Comparison of ENCODE assay signal across 12 cellular contexts in the genomic region with DNA sequence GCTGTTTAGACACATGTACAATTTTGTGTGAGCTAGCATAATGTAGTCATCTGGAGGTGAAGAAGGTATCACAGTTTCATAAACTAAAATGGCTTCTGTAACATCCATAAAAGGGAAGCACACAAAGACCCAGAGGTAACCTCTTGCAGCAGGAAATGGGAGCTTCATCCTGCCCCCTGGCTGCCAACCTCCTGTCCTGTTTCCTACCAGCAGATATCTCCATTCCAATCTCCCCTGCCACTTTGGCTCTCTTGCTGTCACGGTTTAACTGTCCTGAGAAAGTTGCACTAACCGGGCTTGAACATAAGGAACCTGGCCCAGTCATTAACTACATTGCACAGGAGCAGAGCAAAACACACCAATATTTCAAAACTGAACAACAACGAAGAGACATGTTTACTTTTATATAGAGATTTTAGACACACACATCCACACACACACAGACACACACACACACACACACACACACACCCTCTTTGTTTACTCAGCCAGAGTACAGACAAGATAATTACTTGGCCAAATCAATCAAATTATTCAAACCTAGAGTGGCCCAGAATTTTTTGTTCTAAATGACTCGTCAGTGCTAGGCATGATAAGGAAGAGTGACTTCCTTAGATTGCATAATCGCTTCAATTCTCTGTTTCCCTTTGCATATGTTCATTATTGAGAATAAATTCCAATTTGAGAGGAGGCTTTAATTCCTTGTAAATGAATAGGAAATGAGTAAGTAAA.
DNase-seq lines count a peak whose midpoint lies in the region; FAIRE-seq lines count a peak whose summit lies in the region.
"Had no signal": no experiment of that assay in that cellular context is flagged by ENCODE, and none has a peak within 500 bp of the region (broad histone marks: within the 10 kb centered on the region; RNA-seq: fewer than 3 reads in every experiment).

No MANE protein-coding gene starts in this region.

- FAIRE-seq in HTR-8/SVneo (lab: Jason Lieb, UNC): no peak
- FAIRE-seq: A204.1, RCC 7860 had no signal

- DNase-seq in NCI-H1417 (lab: John Stamatoyannopoulos, UW): peak in 2 of 3 experiments; percentile 12 to 54
- no peak for DNase-seq in NCI-H1417 treated with DMSO at 0.1 percent for 48 hours (lab: John Stamatoyannopoulos, UW)
- DNase-seq in HCEC 1CT: peak; percentile 43
- DNase-seq in amniotic epithelial cell (ENCODE audit: low read depth): peak; percentile 30
- peak; percentile 55 for DNase-seq in iPS-NIHi7 (ENCODE audit: extremely low spot score)
- DNase-seq in UCSD-AML1 (lab: John Stamatoyannopoulos, UW; ENCODE audit: unreplicated experiment): no peak
- no peak for DNase-seq in NCI-H2107 treated with DMSO at 0.1 percent for 48 hours (lab: John Stamatoyannopoulos, UW; ENCODE audit: unreplicated experiment)
- DNase-seq in HTR-8/SVneo (ENCODE audit: insufficient read length, low spot score): no peak
- DNase-seq: activated T-cell treated with anti-CD3 and anti-CD28 coated beads, Interleukin-2, amount 50 U/mL, for 48 hours; NCI-H1930 had no signal

Comparison
In these comparisons a context has a peak if more than half of its experiments do, and no peak if none do; other contexts are left out.
1. DNase-seq: peak in NCI-H1417 (2 of 3), HCEC 1CT (single experiment), amniotic epithelial cell (single experiment) and iPS-NIHi7 (single experiment); none in NCI-H1417 treated with DMSO at 0.1 percent for 48 hours (single experiment), UCSD-AML1 (single experiment), NCI-H2107 treated with DMSO at 0.1 percent for 48 hours (single experiment) and HTR-8/SVneo (single experiment).